In the genomic region with DNA sequence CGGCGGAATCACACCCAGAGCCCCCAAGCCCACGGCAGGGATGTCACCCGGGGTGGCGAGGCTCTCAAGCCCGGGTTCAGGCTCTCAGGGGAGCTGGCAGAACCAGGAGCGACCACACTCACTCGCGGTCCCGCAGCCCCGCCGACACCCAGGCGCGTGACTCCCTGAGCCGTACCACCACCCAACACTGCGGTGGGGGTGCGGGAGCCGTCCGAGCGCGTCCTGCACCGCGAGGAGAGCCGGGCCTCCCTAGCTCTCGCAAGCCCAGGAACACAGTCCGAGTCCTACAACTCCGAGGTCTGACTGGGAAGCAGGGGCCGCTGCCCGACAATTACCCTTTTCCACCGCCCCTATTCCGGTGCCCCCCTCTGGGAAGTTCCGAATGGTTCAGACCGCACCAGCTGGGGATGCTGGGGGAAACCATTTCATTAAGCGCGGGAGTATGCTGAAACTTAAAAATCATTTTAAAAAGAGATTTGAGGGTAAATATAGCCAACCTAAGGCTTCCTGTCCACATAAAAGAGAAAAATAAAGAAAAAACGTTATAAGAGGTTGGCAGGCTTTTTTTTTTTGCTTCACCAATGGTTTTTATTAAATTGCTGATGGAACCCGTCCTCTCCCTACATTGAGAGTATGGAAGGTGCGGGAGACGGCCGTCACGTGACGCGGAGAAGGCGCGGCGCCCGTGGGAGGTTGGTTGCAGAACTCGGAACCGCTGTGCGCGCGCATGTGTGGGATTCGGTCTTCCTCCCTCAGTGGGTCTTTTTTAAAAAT, we compare ENCODE assay signal across 1 cellular context.
TF ChIP-seq lines count a peak whose summit lies in the region.

A gene with protein sequence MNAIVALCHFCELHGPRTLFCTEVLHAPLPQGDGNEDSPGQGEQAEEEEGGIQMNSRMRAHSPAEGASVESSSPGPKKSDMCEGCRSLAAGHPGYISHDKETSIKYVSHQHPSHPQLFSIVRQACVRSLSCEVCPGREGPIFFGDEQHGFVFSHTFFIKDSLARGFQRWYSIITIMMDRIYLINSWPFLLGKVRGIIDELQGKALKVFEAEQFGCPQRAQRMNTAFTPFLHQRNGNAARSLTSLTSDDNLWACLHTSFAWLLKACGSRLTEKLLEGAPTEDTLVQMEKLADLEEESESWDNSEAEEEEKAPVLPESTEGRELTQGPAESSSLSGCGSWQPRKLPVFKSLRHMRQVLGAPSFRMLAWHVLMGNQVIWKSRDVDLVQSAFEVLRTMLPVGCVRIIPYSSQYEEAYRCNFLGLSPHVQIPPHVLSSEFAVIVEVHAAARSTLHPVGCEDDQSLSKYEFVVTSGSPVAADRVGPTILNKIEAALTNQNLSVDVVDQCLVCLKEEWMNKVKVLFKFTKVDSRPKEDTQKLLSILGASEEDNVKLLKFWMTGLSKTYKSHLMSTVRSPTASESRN (minus strand): TSS at position 143 of the 774 bp plus-strand sequence. CDS start 9,031 bp downstream, outside the sequence.

TF ChIP-seq in HepG2, 621 proteins besides CTCF, POLR2A, EP300 and RAD21 (continued from another document and continues in another):
- TF ChIP-seq, protein P1, sequence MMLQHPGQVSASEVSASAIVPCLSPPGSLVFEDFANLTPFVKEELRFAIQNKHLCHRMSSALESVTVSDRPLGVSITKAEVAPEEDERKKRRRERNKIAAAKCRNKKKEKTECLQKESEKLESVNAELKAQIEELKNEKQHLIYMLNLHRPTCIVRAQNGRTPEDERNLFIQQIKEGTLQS (CRISPR knock-in tag; IDR thresholded peaks at IDR 0.05), result no peak; the same call in 1 of the 2 replicates
- TF ChIP-seq HNRNPK (IDR thresholded peaks at IDR 0.05; ENCODE audit: low read depth, low read length, poor library complexity, severe bottlenecking) (peak; percentile 36), ZNF724P (CRISPR knock-in tag; IDR thresholded peaks at IDR 0.05; ENCODE audit: borderline replicate concordance) (no peak), RFXANK (CRISPR knock-in tag; IDR thresholded peaks at IDR 0.05) (no peak), ZNF670 (CRISPR knock-in tag; IDR thresholded peaks at IDR 0.05; ENCODE audit: borderline replicate concordance) (no peak), ZNF33B (CRISPR knock-in tag; IDR thresholded peaks at IDR 0.05) (no peak), CREBL2 (CRISPR knock-in tag; IDR thresholded peaks at IDR 0.05; ENCODE audit: borderline replicate concordance) (no peak), ZNF326 (CRISPR knock-in tag; IDR thresholded peaks at IDR 0.05; ENCODE audit: borderline replicate concordance) (no peak), IRX3 (CRISPR knock-in tag; IDR thresholded peaks at IDR 0.05; ENCODE audit: borderline replicate concordance, low read depth) (no peak), U2AF2 (IDR thresholded peaks at IDR 0.05; ENCODE audit: low read depth, low read length) (no peak), GTF3A (CRISPR knock-in tag; conservative IDR thresholded peaks at IDR 0.05) (no peak), KAT8 (CRISPR knock-in tag; IDR thresholded peaks at IDR 0.05) (peak; percentile 70; the same call in 1 of the 2 replicates), PAWR (CRISPR knock-in tag; IDR thresholded peaks at IDR 0.05; ENCODE audit: borderline replicate concordance) (no peak), SP5 (CRISPR knock-in tag; IDR thresholded peaks at IDR 0.05; ENCODE audit: borderline replicate concordance, low read depth) (no peak), MIER3 (CRISPR knock-in tag; IDR thresholded peaks at IDR 0.05; ENCODE audit: borderline replicate concordance) (no peak; the same call in 1 of the 2 replicates), ZNF3 (CRISPR knock-in tag; IDR thresholded peaks at IDR 0.05) (no peak), SKIL (CRISPR knock-in tag; IDR thresholded peaks at IDR 0.05; ENCODE audit: borderline replicate concordance) (no peak), ZNF44 (CRISPR knock-in tag; IDR thresholded peaks at IDR 0.05) (no peak), KAT7 (CRISPR knock-in tag; IDR thresholded peaks at IDR 0.05; ENCODE audit: borderline replicate concordance) (no peak), ZNF160 (CRISPR knock-in tag; IDR thresholded peaks at IDR 0.05) (peak; percentile 24; the same call in 1 of the 2 replicates), HIVEP1 (CRISPR knock-in tag; IDR thresholded peaks at IDR 0.05) (no peak; the same call in 1 of the 2 replicates), AGO1 (IDR thresholded peaks at IDR 0.05; ENCODE audit: low read depth, low read length, poor library complexity, severe bottlenecking) (no peak), ZMAT3 (CRISPR knock-in tag; conservative IDR thresholded peaks at IDR 0.05) (no peak), TCF7L2 (IDR thresholded peaks at IDR 0.05; ENCODE audit: low read depth, low read length) (no peak), ZNF296 (CRISPR knock-in tag; conservative IDR thresholded peaks at IDR 0.05) (no peak), ZFP37 (CRISPR knock-in tag; IDR thresholded peaks at IDR 0.05; ENCODE audit: borderline replicate concordance) (no peak), TBX2 (CRISPR knock-in tag; IDR thresholded peaks at IDR 0.05; ENCODE audit: borderline replicate concordance) (peak; percentile 59), KLF13 (CRISPR knock-in tag; IDR thresholded peaks at IDR 0.05) (no peak), DRAP1 (CRISPR knock-in tag; IDR thresholded peaks at IDR 0.05) (no peak), SAFB2 (CRISPR knock-in tag; IDR thresholded peaks at IDR 0.05; ENCODE audit: borderline replicate concordance, low read depth) (peak; percentile 28; the same call in 1 of the 2 replicates), NFRKB (IDR thresholded peaks at IDR 0.05) (no peak), BHLHE40 (IDR thresholded peaks at IDR 0.05; ENCODE audit: low read length) (peak; percentile 96), TP53 (CRISPR knock-in tag; conservative IDR thresholded peaks at IDR 0.05) (peak; percentile 66; the same call in 1 of the 2 replicates), TEF (CRISPR knock-in tag; IDR thresholded peaks at IDR 0.05) (no peak), SMAD1 (CRISPR knock-in tag; IDR thresholded peaks at IDR 0.05; ENCODE audit: borderline replicate concordance, low read depth) (no peak), ZNF550 (CRISPR knock-in tag; IDR thresholded peaks at IDR 0.05; ENCODE audit: borderline replicate concordance) (no peak), MED13 (CRISPR knock-in tag; IDR thresholded peaks at IDR 0.05) (peak; percentile 46; the same call in 1 of the 2 replicates), PCBP1 (IDR thresholded peaks at IDR 0.05; ENCODE audit: borderline replicate concordance, low read depth, low read length) (peak; percentile 98), SRSF4 (IDR thresholded peaks at IDR 0.05; ENCODE audit: low read depth, low read length, poor library complexity, severe bottlenecking) (no peak), ZSCAN5A (CRISPR knock-in tag; IDR thresholded peaks at IDR 0.05; ENCODE audit: borderline replicate concordance) (no peak), ATF7-NPFF (CRISPR knock-in tag; IDR thresholded peaks at IDR 0.05; ENCODE audit: low read depth) (peak; percentile 36; the same call in 1 of the 2 replicates), CEBPG (CRISPR knock-in tag; IDR thresholded peaks at IDR 0.05) (no peak), HNF1A (IDR thresholded peaks at IDR 0.05; ENCODE audit: low read depth) (peak; percentile 21; the same call in 1 of the 2 replicates), HNF1A (CRISPR knock-in tag; IDR thresholded peaks at IDR 0.05; ENCODE audit: borderline replicate concordance) (peak; percentile 62; the same call in 1 of the 2 replicates), ELF4 (CRISPR knock-in tag; IDR thresholded peaks at IDR 0.05; ENCODE audit: borderline replicate concordance) (no peak), GZF1 (CRISPR knock-in tag; IDR thresholded peaks at IDR 0.05) (no peak), ZNF879 (CRISPR knock-in tag; IDR thresholded peaks at IDR 0.05) (no peak)
- TF ChIP-seq, protein P2, sequence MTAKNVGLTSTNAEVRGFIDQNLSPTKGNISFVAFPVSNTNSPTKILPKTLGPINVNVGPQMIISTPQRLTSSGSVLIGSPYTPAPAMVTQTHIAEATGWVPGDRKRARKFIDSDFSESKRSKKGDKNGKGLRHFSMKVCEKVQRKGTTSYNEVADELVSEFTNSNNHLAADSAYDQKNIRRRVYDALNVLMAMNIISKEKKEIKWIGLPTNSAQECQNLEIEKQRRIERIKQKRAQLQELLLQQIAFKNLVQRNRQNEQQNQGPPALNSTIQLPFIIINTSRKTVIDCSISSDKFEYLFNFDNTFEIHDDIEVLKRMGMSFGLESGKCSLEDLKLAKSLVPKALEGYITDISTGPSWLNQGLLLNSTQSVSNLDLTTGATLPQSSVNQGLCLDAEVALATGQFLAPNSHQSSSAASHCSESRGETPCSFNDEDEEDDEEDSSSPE (CRISPR knock-in tag; IDR thresholded peaks at IDR 0.05), result peak; percentile 36; the same call in 1 of the 2 replicates
- TF ChIP-seq, protein P3, sequence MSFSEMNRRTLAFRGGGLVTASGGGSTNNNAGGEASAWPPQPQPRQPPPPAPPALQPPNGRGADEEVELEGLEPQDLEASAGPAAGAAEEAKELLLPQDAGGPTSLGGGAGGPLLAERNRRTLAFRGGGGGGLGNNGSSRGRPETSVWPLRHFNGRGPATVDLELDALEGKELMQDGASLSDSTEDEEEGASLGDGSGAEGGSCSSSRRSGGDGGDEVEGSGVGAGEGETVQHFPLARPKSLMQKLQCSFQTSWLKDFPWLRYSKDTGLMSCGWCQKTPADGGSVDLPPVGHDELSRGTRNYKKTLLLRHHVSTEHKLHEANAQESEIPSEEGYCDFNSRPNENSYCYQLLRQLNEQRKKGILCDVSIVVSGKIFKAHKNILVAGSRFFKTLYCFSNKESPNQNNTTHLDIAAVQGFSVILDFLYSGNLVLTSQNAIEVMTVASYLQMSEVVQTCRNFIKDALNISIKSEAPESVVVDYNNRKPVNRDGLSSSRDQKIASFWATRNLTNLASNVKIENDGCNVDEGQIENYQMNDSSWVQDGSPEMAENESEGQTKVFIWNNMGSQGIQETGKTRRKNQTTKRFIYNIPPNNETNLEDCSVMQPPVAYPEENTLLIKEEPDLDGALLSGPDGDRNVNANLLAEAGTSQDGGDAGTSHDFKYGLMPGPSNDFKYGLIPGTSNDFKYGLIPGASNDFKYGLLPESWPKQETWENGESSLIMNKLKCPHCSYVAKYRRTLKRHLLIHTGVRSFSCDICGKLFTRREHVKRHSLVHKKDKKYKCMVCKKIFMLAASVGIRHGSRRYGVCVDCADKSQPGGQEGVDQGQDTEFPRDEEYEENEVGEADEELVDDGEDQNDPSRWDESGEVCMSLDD (CRISPR knock-in tag; IDR thresholded peaks at IDR 0.05; ENCODE audit: borderline replicate concordance), result no peak
